In the genomic region with DNA sequence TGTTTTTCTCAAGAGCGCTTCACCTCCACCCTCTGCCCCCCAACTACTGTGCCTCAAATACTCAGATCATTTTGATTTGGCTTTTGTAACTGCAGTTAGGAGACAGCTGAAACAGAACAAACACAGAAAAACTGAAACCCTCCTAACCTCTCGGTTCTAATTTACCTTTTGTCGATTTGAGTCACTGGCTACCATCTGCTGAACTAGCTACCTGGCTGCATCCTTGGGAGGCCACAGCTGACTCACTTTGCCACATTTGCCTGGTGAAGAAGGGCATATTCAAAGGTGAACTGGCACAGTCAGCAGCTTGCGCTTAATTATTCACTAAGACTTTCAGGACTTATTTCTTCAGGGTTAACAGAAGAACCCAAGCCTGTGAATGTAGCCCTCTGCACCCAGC, we compare ENCODE assay signal across 20 cellular contexts.
DNase-seq lines count a peak whose midpoint lies in the region; ATAC-seq and TF ChIP-seq lines count a peak whose summit lies in the region.
"Had no signal": no experiment of that assay in that cellular context is flagged by ENCODE, and none has a peak within 500 bp of the region (broad histone marks: within the 10 kb centered on the region; RNA-seq: fewer than 3 reads in every experiment).

No MANE protein-coding gene starts in this region.

- H3K4me3 Mint-ChIP-seq in activated T-helper 17 cell treated with anti-CD3 and anti-CD28 coated beads, Interleukin-2, amount 50 U/mL, for 72 hours = peak overlapping the region; percentile 48
- H3K4me3 Mint-ChIP-seq: H9 had no signal

- no peaks in the 10 kb centered on the region for H3K9me3 Mint-ChIP-seq in activated T-helper 17 cell treated with anti-CD3 and anti-CD28 coated beads, Interleukin-2, amount 50 U/mL, for 72 hours
- H3K9me3 Mint-ChIP-seq: H9 had no signal

- DNase-seq in GM12864 (ENCODE audit: low read depth) (peak; percentile 41), AML-193 (lab: John Stamatoyannopoulos, UW) (no peak), NCI-H187 treated with DMSO at 0.1 percent for 48 hours (lab: John Stamatoyannopoulos, UW) (no peak), OCI-M1 (lab: John Stamatoyannopoulos, UW) (no peak)
- DNase-seq: anterior cingulate cortex, BE2C, DMS153, H9, heart right ventricle, NCI-H2081, NCI-H82, posterior cingulate gyrus, SIG-M5, T1000, uterus had no signal

- H3K4me3 ChIP-seq in GM12864 (ENCODE audit: low read depth, low read length) = no peak overlapping the region
- H3K4me3 ChIP-seq: coronary artery, heart right ventricle, uterus had no signal

- peaks cover 4% of the 10 kb centered on the region for H3K27me3 Mint-ChIP-seq in activated T-helper 17 cell treated with anti-CD3 and anti-CD28 coated beads, Interleukin-2, amount 50 U/mL, for 72 hours

- peaks cover 13% of the 10 kb centered on the region for H3K4me1 Mint-ChIP-seq in activated T-helper 17 cell treated with anti-CD3 and anti-CD28 coated beads, Interleukin-2, amount 50 U/mL, for 72 hours

- peak overlapping the region; percentile 50 for H3K27ac Mint-ChIP-seq in activated T-helper 17 cell treated with anti-CD3 and anti-CD28 coated beads, Interleukin-2, amount 50 U/mL, for 72 hours
- H3K27ac Mint-ChIP-seq: H9 had no signal

- H3K36me3 Mint-ChIP-seq in activated T-helper 17 cell treated with anti-CD3 and anti-CD28 coated beads, Interleukin-2, amount 50 U/mL, for 72 hours (ENCODE audit: low read depth) = no peaks in the 10 kb centered on the region

- peak; percentile 71 for ATAC-seq in GM18867 (IDR thresholded peaks at IDR 0.05; ENCODE audit: unreplicated experiment)
- ATAC-seq in HG02870 (IDR thresholded peaks at IDR 0.05; ENCODE audit: unreplicated experiment) = peak; percentile 79
- ATAC-seq in activated T-helper 17 cell treated with anti-CD3 and anti-CD28 coated beads, Interleukin-2, amount 50 U/mL, for 72 hours (replicated peaks) = peak; percentile 97
- ATAC-seq in HG02588 (IDR thresholded peaks at IDR 0.05; ENCODE audit: unreplicated experiment) = no peak
- ATAC-seq: heart right ventricle had no signal

- no peak for TF ChIP-seq CTCF in GM12864 (IDR thresholded peaks at IDR 0.05; ENCODE audit: low read depth, low read length, missing control alignments)
